15 cellular contexts compared by ENCODE assay signal in the genomic region with DNA sequence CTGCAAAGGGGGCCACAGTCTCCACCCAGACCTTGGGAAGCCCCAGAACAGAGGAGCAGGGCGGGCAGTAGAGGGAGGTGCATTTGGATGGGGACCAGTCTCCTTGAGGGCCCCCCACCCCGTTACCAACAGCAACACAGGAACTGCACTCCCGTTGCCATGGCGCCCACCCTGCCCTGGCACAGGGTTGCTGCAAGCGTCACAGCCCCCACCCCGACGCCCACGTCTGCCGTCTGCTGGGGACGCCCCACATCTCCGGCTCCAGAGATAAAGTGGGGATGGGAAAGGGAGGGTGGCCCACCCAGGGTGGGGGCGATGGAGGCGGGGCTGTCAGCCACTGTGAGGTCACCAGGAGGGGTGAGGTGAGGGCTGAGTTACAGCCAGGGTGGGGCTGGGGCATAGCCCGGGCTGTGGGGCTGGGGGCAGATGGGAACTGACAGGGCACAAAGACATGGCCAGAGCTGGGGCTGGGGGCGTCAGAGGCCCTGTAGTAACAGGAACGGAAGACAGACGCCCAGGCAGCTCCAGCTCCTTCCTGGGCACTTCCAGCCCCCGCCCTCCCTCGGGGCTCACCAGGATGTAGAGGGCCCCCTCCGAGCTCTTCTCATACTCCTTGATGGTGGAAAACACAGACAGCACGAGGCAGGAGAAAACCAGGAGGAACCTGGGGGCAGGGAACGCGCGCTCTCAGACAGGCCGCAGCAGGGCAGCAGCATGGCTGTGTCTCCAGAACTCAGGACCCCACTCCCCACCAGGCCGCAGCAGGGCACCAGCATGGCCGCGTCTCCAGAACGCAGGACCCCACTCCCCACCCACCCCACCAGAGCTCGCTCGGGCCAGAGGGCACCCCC. TPM values are rescaled to one million over a fixed set of nuclear protein-coding genes. Genes with fewer than 3 reads are reported as not detected.
"Had no signal": no experiment of that assay in that cellular context is flagged by ENCODE, and none has a peak within 500 bp of the region (broad histone marks: within the 10 kb centered on the region; RNA-seq: fewer than 3 reads in every experiment).

No MANE protein-coding gene starts in this region.

- DNase-seq: activated CD4-positive, alpha-beta T cell treated with anti-CD3 and anti-CD28 coated beads, Interleukin-2, amount 10 ng/mL, durations not matched to agents 7 days and 5 days; activated naive CD4-positive, alpha-beta T cell treated with Interleukin-2 at 50 U/mL for 16 hours; activated naive CD8-positive, alpha-beta T cell treated with anti-CD3 and anti-CD28 coated beads, Interleukin-2, amount 50 U/mL, for 24 hours; colonic mucosa; mesendoderm; stimulated activated naive CD8-positive, alpha-beta T cell treated with anti-CD3 and anti-CD28 coated beads, Interleukin-15, Interleukin-2, amounts not matched to agents 100 U/mL and 50 U/mL, for 24 hours; trophoblast cell had no signal

- H3K36me3 Mint-ChIP-seq: natural killer cell treated with Interleukin-12 subunit alpha and Interleukin-12 subunit beta and Interleukin-15 and Interleukin-18, amount 100 ng/mL, for 72 hours had no signal

- H3K9me3 Mint-ChIP-seq: activated naive CD8-positive, alpha-beta T cell treated with anti-CD3 and anti-CD28 coated beads, Interleukin-2, amount 50 U/mL, for 24 hours had no signal

- H3K27ac Mint-ChIP-seq: activated CD4-positive, alpha-beta T cell treated with anti-CD3 and anti-CD28 coated beads, Interleukin-2, amount 10 ng/mL, durations not matched to agents 7 days and 5 days; activated naive CD8-positive, alpha-beta T cell treated with anti-CD3 and anti-CD28 coated beads, Interleukin-2, amount 50 U/mL, for 24 hours had no signal

- H3K4me3 Mint-ChIP-seq: activated CD4-positive, alpha-beta T cell treated with anti-CD3 and anti-CD28 coated beads, Interleukin-2, amount 10 ng/mL, durations not matched to agents 7 days and 5 days; activated naive CD8-positive, alpha-beta T cell treated with anti-CD3 and anti-CD28 coated beads, Interleukin-2, amount 50 U/mL, for 24 hours; natural killer cell treated with Interleukin-12 subunit alpha and Interleukin-12 subunit beta and Interleukin-15 and Interleukin-18, amount 100 ng/mL, for 72 hours had no signal

- H3K27ac ChIP-seq: cardiac muscle cell, colonic mucosa, esophagus muscularis mucosa, prostate gland had no signal

- H3K27me3 Mint-ChIP-seq: activated CD4-positive, alpha-beta T cell treated with anti-CD3 and anti-CD28 coated beads, Interleukin-2, amount 10 ng/mL, durations not matched to agents 7 days and 5 days had no signal

- ATAC-seq: activated naive CD8-positive, alpha-beta T cell treated with anti-CD3 and anti-CD28 coated beads, Interleukin-2, amount 50 U/mL, for 24 hours; natural killer cell treated with Interleukin-12 subunit alpha and Interleukin-12 subunit beta and Interleukin-15 and Interleukin-18, amount 100 ng/mL, for 72 hours; sciatic nerve; stimulated activated naive CD8-positive, alpha-beta T cell treated with anti-CD3 and anti-CD28 coated beads, Interleukin-15, Interleukin-2, amounts not matched to agents 100 U/mL and 50 U/mL, for 24 hours had no signal

RNA-seq across cellular contexts. Expression of a gene that starts 26.1 kb away (rescaled TPM):
- total RNA-seq: activated CD8-positive, alpha-beta memory T cell treated with anti-CD3 and anti-CD28 coated beads for 36 hours; lower leg skin; natural killer cell treated with Interleukin-12 subunit alpha and Interleukin-12 subunit beta and Interleukin-15 and Interleukin-18, amount 100 ng/mL, for 72 hours; omental fat pad; sciatic nerve had no signal
